Comparison of ENCODE assay signal across 19 cellular contexts in genomic region chr7:70727861-70728260, GRCh38.
"Had no signal": no experiment of that assay in that cellular context is flagged by ENCODE, and none has a peak within 500 bp of the region (broad histone marks: within the 10 kb centered on the region; RNA-seq: fewer than 3 reads in every experiment).

No MANE protein-coding gene starts in this region.

- H3K27ac ChIP-seq: colonic mucosa, gastrocnemius medialis, heart right ventricle, thyroid gland had no signal

- H3K27me3 ChIP-seq: colonic mucosa, gastrocnemius medialis, heart right ventricle, thyroid gland had no signal

- H3K36me3 ChIP-seq: colonic mucosa, gastrocnemius medialis, heart right ventricle, lower lobe of right lung, thyroid gland had no signal

- H3K36me3 Mint-ChIP-seq: activated CD4-positive, alpha-beta memory T cell treated with anti-CD3 and anti-CD28 coated beads for 36 hours had no signal

- H3K4me3 ChIP-seq: colonic mucosa, gastrocnemius medialis, heart right ventricle, lower lobe of right lung, thyroid gland had no signal

- H3K4me1 ChIP-seq: colonic mucosa had no signal

- H3K9me3 ChIP-seq: colonic mucosa, gastrocnemius medialis, lower lobe of right lung, thyroid gland had no signal

- DNase-seq: activated B cell treated with CpG ODN at 0.5 μM for 24 hours; activated CD4-positive, alpha-beta memory T cell treated with anti-CD3 and anti-CD28 coated beads for 36 hours; activated CD4-positive, alpha-beta T cell treated with anti-CD3 and anti-CD28 coated beads for 4 hours; activated naive CD4-positive, alpha-beta T cell; anterior cingulate cortex; caudate nucleus; colonic mucosa; erythroblast; gastrocnemius medialis; heart right ventricle; lower lobe of right lung; naive thymus-derived CD8-positive, alpha-beta T cell; nucleus accumbens; posterior cingulate gyrus; retina; stimulated activated naive CD4-positive, alpha-beta T cell; thyroid gland had no signal

- ATAC-seq: gastrocnemius medialis; heart right ventricle; lower lobe of right lung; naive thymus-derived CD8-positive, alpha-beta T cell had no signal

- H3K27me3 Mint-ChIP-seq: activated B cell treated with CpG ODN at 0.5 μM for 24 hours; activated CD4-positive, alpha-beta memory T cell treated with anti-CD3 and anti-CD28 coated beads for 36 hours; brain had no signal

- H3K27ac Mint-ChIP-seq: activated B cell treated with CpG ODN at 0.5 μM for 24 hours; activated CD4-positive, alpha-beta memory T cell treated with anti-CD3 and anti-CD28 coated beads for 36 hours; naive thymus-derived CD8-positive, alpha-beta T cell; T-helper 2 cell treated with Interferon-gamma antibody and Interleukin-4, amounts not matched to agents 5 μg/mL and 100 μg/mL, for 36 hours had no signal

- H3K4me3 Mint-ChIP-seq: activated B cell treated with CpG ODN at 0.5 μM for 24 hours; activated CD4-positive, alpha-beta memory T cell treated with anti-CD3 and anti-CD28 coated beads for 36 hours; naive thymus-derived CD8-positive, alpha-beta T cell; T-helper 2 cell treated with Interferon-gamma antibody and Interleukin-4, amounts not matched to agents 5 μg/mL and 100 μg/mL, for 36 hours had no signal
